Comparison of ENCODE assay signal across 1 cellular context in the genomic region with DNA sequence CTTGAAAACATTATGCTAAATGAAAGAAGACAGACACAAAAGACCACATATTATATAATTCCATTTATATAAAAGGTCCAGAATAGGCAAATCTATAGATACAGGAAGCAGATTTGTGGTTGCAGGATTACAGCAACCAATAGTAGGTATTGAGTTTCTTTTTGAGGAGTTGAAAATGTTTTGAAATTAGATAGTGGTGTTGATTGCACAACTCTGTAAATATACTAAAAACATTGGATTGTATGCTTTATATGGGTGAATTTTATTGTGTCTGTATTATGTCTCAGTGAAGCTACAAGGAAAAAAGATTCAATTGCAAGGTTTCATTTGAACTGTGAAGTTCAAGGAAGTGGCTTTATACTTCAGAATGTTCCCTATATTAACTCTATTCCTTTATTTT.
A peak's percentile ranks its signal among the peaks of the same experiment; 100 is the strongest.
TF ChIP-seq lines count a peak whose summit lies in the region.

No MANE protein-coding gene starts in this region.

TF ChIP-seq in K562, 482 proteins besides CTCF, POLR2A, EP300 and RAD21 (continued from another document):
- TF ChIP-seq CEBPG (CRISPR knock-in tag; IDR thresholded peaks at IDR 0.05) (no peak), CEBPG (tag; conservative IDR thresholded peaks at IDR 0.05 in 1 of 2, IDR thresholded peaks at IDR 0.05 in 1 of 2) (peak; percentile 46 to 49; a peak in 2 of 4 replicates), CEBPB (tag; IDR thresholded peaks at IDR 0.05) (peak; percentile 78)
- TF ChIP-seq, protein P1, sequence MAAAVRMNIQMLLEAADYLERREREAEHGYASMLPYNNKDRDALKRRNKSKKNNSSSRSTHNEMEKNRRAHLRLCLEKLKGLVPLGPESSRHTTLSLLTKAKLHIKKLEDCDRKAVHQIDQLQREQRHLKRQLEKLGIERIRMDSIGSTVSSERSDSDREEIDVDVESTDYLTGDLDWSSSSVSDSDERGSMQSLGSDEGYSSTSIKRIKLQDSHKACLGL (CRISPR knock-in tag; IDR thresholded peaks at IDR 0.05; ENCODE audit: borderline replicate concordance, poor library complexity, severe bottlenecking): no peak
